Comparison of ENCODE assay signal across 12 cellular contexts in genomic region chr11:112785104-112785503, GRCh38.
A peak's percentile ranks its signal among the peaks of the same experiment; 100 is the strongest.
DNase-seq lines count a peak whose midpoint lies in the region; ATAC-seq lines count a peak whose summit lies in the region.
"Had no signal": no experiment of that assay in that cellular context is flagged by ENCODE, and none has a peak within 500 bp of the region (broad histone marks: within the 10 kb centered on the region; RNA-seq: fewer than 3 reads in every experiment).

No MANE protein-coding gene starts in this region.

- H3K9me3 ChIP-seq in adipocyte (ENCODE audit: control insufficient read depth, low read length), result no peaks in the 10 kb centered on the region
- H3K9me3 ChIP-seq: lower lobe of right lung, uterus had no signal

- no peaks in the 10 kb centered on the region for H3K27me3 ChIP-seq in adipocyte (replicated peaks; ENCODE audit: control insufficient read depth, insufficient read depth, low read length)
- H3K27me3 ChIP-seq: uterus had no signal

- DNase-seq in GM03348 (ENCODE audit: low spot score), result peak; percentile 88
- no peak for DNase-seq in adipocyte (ENCODE audit: low read depth)
- DNase-seq in cardiac septum (ENCODE audit: low spot score), result peak; percentile 70
- no peak for DNase-seq in skeletal muscle cell (ENCODE audit: low read depth)
- no peak for DNase-seq in HuH-7.5 (ENCODE audit: low spot score)
- no peak for DNase-seq in effector CD8-positive, alpha-beta T cell (lab: John Stamatoyannopoulos, UW)
- DNase-seq in SKM-1 (lab: John Stamatoyannopoulos, UW; ENCODE audit: unreplicated experiment), result no peak
- DNase-seq: activated T-cell treated with anti-CD3 and anti-CD28 coated beads for 4 hours; central memory CD4-positive, alpha-beta T cell; lower lobe of right lung had no signal

- intact Hi-C loops in cardiac septum (cut with DNase I), result loop anchor here (10.0 kb wide), 1 partner anchor 490 kb away; no protein-coding TSS in a partner anchor

- H3K4me3 ChIP-seq in adipocyte (ENCODE audit: low read length) (peak overlapping the region; percentile 73), skeletal muscle cell (ENCODE audit: low read depth, low read length) (peak overlapping the region; percentile 2)
- H3K4me3 ChIP-seq: lower lobe of right lung had no signal

- peak overlapping the region; percentile 31 for H3K9ac ChIP-seq in adipocyte (ENCODE audit: low read length)

- peaks cover 33% of the 10 kb centered on the region for H3K4me1 ChIP-seq in adipocyte (ENCODE audit: control insufficient read depth, insufficient read depth, low read length)
- H3K4me1 ChIP-seq: lower lobe of right lung had no signal

- H3K36me3 ChIP-seq in adipocyte (ENCODE audit: control insufficient read depth, insufficient read depth, low read length, severe bottlenecking), result no peaks in the 10 kb centered on the region
- H3K36me3 ChIP-seq: lower lobe of right lung, uterus had no signal

- no peak for ATAC-seq in HG03469 (IDR thresholded peaks at IDR 0.05; ENCODE audit: unreplicated experiment)

Comparison
In these comparisons a context has a peak if more than half of its experiments do, and no peak if none do; other contexts are left out.
1. DNase-seq: peak in GM03348 (single experiment) and cardiac septum (single experiment); none in adipocyte (single experiment), skeletal muscle cell (single experiment), HuH-7.5 (single experiment), effector CD8-positive, alpha-beta T cell (single experiment) and SKM-1 (single experiment).